11 cellular contexts compared by ENCODE assay signal in genomic region chr22:25627271-25627848, GRCh38.
DNase-seq lines count a peak whose midpoint lies in the region; ATAC-seq, FAIRE-seq and TF ChIP-seq lines count a peak whose summit lies in the region.
"Had no signal": no experiment of that assay in that cellular context is flagged by ENCODE, and none has a peak within 500 bp of the region (broad histone marks: within the 10 kb centered on the region; RNA-seq: fewer than 3 reads in every experiment).

No MANE protein-coding gene starts in this region.

- H3K36me3 ChIP-seq in WERI-Rb-1, result peaks cover 2% of the 10 kb centered on the region; the same call in 1 of the 2 replicates

- DNase-seq in GM19239 (ENCODE audit: insufficient read length, low spot score), result no peak
- DNase-seq in NCI-H446 treated with DMSO at 0.1 percent for 48 hours (lab: John Stamatoyannopoulos, UW), result peak; percentile 56
- DNase-seq in WERI-Rb-1, result no peak
- no peak for DNase-seq in omental fat pad (ENCODE audit: low spot score)
- no peak for DNase-seq in GM13976 (ENCODE audit: low spot score)
- no peak for DNase-seq in 8988T
- no peak for DNase-seq in activated T-cell treated with anti-CD3 and anti-CD28 coated beads, Interleukin-2, amount 50 U/mL, for 4 hours
- DNase-seq: amygdala, NCI-H2227 treated with DMSO at 0.1 percent for 48 hours, T-helper 17 cell had no signal

- peaks cover 8% of the 10 kb centered on the region for H3K27me3 Mint-ChIP-seq in activated T-cell treated with anti-CD3 and anti-CD28 coated beads, Interleukin-2, amount 50 U/mL, for 4 hours (ENCODE audit: low read depth)

- peak; percentile 22 for ATAC-seq in omental fat pad (ENCODE audit: low FRiP score)
- no peak for ATAC-seq in activated T-cell treated with anti-CD3 and anti-CD28 coated beads, Interleukin-2, amount 50 U/mL, for 4 hours
- ATAC-seq: T-helper 17 cell had no signal

- peaks cover 2% of the 10 kb centered on the region for H3K36me3 Mint-ChIP-seq in activated T-cell treated with anti-CD3 and anti-CD28 coated beads, Interleukin-2, amount 50 U/mL, for 4 hours (ENCODE audit: insufficient read depth)

- no peaks in the 10 kb centered on the region for H3K9me3 ChIP-seq in WERI-Rb-1 (ENCODE audit: severe bottlenecking)

- FAIRE-seq in GM19239 (lab: Jason Lieb, UNC), result peak; percentile 40

- H3K4me3 ChIP-seq in WERI-Rb-1 (ENCODE audit: low read depth, low read length), result no peak overlapping the region

- in situ Hi-C loops in GM13976 (cut with MboI; ENCODE audit: low sequenced_read_pairs, unreplicated experiment), result no loop called here

- H3K4me1 Mint-ChIP-seq in activated T-cell treated with anti-CD3 and anti-CD28 coated beads, Interleukin-2, amount 50 U/mL, for 4 hours (ENCODE audit: low read depth), result peaks cover 6% of the 10 kb centered on the region

- no peak for TF ChIP-seq CTCF in WERI-Rb-1 (IDR thresholded peaks at IDR 0.05; ENCODE audit: low read depth, low read length)
- no peak for TF ChIP-seq CTCF in omental fat pad (IDR thresholded peaks at IDR 0.05)
- TF ChIP-seq CTCF in GM13976 (IDR thresholded peaks at IDR 0.05; ENCODE audit: borderline replicate concordance, control extremely low read depth, extremely low read depth, insufficient read depth, missing control alignments), result no peak

- peak overlapping the region; percentile 40 for H3K27ac ChIP-seq in WERI-Rb-1

- no peaks in the 10 kb centered on the region for H3K9me3 Mint-ChIP-seq in activated T-cell treated with anti-CD3 and anti-CD28 coated beads, Interleukin-2, amount 50 U/mL, for 4 hours
- H3K9me3 Mint-ChIP-seq: nephron had no signal

- no peak overlapping the region for H3K4me3 Mint-ChIP-seq in activated T-cell treated with anti-CD3 and anti-CD28 coated beads, Interleukin-2, amount 50 U/mL, for 4 hours
- H3K4me3 Mint-ChIP-seq: nephron, T-helper 17 cell had no signal

- H3K27me3 ChIP-seq in WERI-Rb-1 (ENCODE audit: insufficient read depth, low read depth, severe bottlenecking), result no peaks in the 10 kb centered on the region
